In genomic region chr2:140586379-140586778, GRCh38 we compare ENCODE assay signal across 8 cellular contexts.
DNase-seq lines count a peak whose midpoint lies in the region; ATAC-seq and TF ChIP-seq lines count a peak whose summit lies in the region.

No MANE protein-coding gene starts in this region.

- H3K4me3 ChIP-seq in AG10803 (ENCODE audit: low read length), result no peak overlapping the region

- ATAC-seq in GM19043 (IDR thresholded peaks at IDR 0.05; ENCODE audit: low read depth, unreplicated experiment), result peak; percentile 94
- ATAC-seq in HG03139 (IDR thresholded peaks at IDR 0.05; ENCODE audit: unreplicated experiment), result peak; percentile 96
- ATAC-seq in GM19452 (IDR thresholded peaks at IDR 0.05; ENCODE audit: unreplicated experiment), result no peak

- TF ChIP-seq CTCF in AG10803 (conservative IDR thresholded peaks at IDR 0.05; ENCODE audit: low read length), result peak; percentile 67

- peak; percentile 13 for DNase-seq in AG10803 (ENCODE audit: low read depth)
- peak; percentile 58 for DNase-seq in RKO (ENCODE audit: low spot score)
- peak; percentile 35 for DNase-seq in iris pigment epithelial cell (ENCODE audit: low read depth)
- DNase-seq in stimulated activated CD4-positive, alpha-beta T cell treated with anti-CD3 and anti-CD28 coated beads, Interleukin-12 subunit alpha, Interleukin-12 subunit beta, amount 100 ng/mL, for 4 hours, result no peak
- DNase-seq in mesenteric fat pad (ENCODE audit: low spot score), result no peak

Comparison
In these comparisons a context has a peak if more than half of its experiments do, and no peak if none do; other contexts are left out.
1. DNase-seq: peak in AG10803 (single experiment), RKO (single experiment) and iris pigment epithelial cell (single experiment); none in stimulated activated CD4-positive, alpha-beta T cell treated with anti-CD3 and anti-CD28 coated beads, Interleukin-12 subunit alpha, Interleukin-12 subunit beta, amount 100 ng/mL, for 4 hours (single experiment) and mesenteric fat pad (single experiment).